In the genomic region with DNA sequence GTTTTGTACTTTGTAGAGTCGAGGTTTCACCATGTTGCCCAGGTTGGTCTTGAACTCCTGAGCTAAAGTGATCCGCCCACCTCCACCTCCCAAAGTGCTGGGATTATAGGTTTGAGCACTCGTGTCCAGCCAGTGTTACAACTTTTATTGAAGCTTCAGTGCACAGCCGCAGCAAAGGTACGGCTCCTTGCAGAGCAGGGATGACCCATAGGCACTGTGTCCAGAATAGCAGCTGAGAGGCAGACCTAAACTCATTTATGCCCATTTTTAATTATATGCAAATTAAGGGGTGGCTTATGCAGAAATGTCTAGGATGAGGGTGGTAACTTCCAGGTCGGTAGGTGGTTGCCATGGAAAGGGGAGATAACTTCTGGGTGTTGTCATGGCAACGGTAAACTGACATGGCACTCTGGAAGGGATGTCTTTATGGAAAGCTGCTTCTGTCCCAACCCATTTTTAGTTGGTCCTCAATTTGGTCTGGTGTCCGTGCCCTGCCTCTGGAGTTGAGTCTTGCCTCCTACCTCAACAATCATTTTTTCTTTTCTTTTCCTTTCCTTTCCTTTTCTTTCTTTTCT, we compare ENCODE assay signal across 20 cellular contexts. TPM values are rescaled to one million over a fixed set of nuclear protein-coding genes. Genes with fewer than 3 reads are reported as not detected.
DNase-seq lines count a peak whose midpoint lies in the region; ATAC-seq and TF ChIP-seq lines count a peak whose summit lies in the region.
"Had no signal": no experiment of that assay in that cellular context is flagged by ENCODE, and none has a peak within 500 bp of the region (broad histone marks: within the 10 kb centered on the region; RNA-seq: fewer than 3 reads in every experiment).

No MANE protein-coding gene starts in this region.

- no peak for TF ChIP-seq CTCF in choroid plexus epithelial cell (conservative IDR thresholded peaks at IDR 0.05; ENCODE audit: low read depth, low read length)
- no peak for TF ChIP-seq CTCF in omental fat pad (IDR thresholded peaks at IDR 0.05)
- no peak for TF ChIP-seq CTCF in dorsolateral prefrontal cortex (IDR thresholded peaks at IDR 0.05 in 54 of 56, conservative IDR thresholded peaks at IDR 0.05 in 2 of 56; ENCODE audit: low read depth in 1 of 56, partially characterized antibody in 56 of 56)

- ATAC-seq in omental fat pad (ENCODE audit: low FRiP score), result no peak
- ATAC-seq in left ventricle myocardium superior, result no peak
- ATAC-seq: effector memory CD8-positive, alpha-beta T cell; heart right ventricle; natural killer cell treated with Interleukin-12 subunit alpha and Interleukin-12 subunit beta and Interleukin-15 and Interleukin-18, amount 100 ng/mL, for 72 hours; psoas muscle had no signal

- H3K27me3 ChIP-seq in dorsolateral prefrontal cortex, result no peaks in the 10 kb centered on the region
- H3K27me3 ChIP-seq: SJSA1 had no signal

- no peak overlapping the region for H3K4me3 ChIP-seq in choroid plexus epithelial cell (ENCODE audit: low read depth, low read length)
- H3K4me3 ChIP-seq in dorsolateral prefrontal cortex, result no peak overlapping the region
- H3K4me3 ChIP-seq: heart right ventricle, psoas muscle, SJSA1, smooth muscle cell, thoracic aorta had no signal

- H3K27ac ChIP-seq in dorsolateral prefrontal cortex, result no peak overlapping the region
- H3K27ac ChIP-seq: heart right ventricle, psoas muscle, SJSA1, thoracic aorta had no signal

- peak; percentile 61 for DNase-seq in DMS 273 (lab: John Stamatoyannopoulos, UW; ENCODE audit: unreplicated experiment)
- peak; percentile 63 for DNase-seq in M059J (ENCODE audit: low read depth)
- DNase-seq in choroid plexus epithelial cell (ENCODE audit: low read depth), result peak; percentile 22
- no peak for DNase-seq in omental fat pad (ENCODE audit: low spot score)
- no peak for DNase-seq in left ventricle myocardium superior
- no peak for DNase-seq in dorsolateral prefrontal cortex
- DNase-seq: amniotic stem cell; Calu3; effector memory CD8-positive, alpha-beta T cell; GDM1; heart right ventricle; mesenchymal stem cell; NCI-H187 treated with DMSO at 0.1 percent for 48 hours; psoas muscle; T-helper 9 cell had no signal

- intact Hi-C loops in left ventricle myocardium superior (cut with micrococcal nuclease) (no loop called here), dorsolateral prefrontal cortex (cut with DNase I) (no loop called here)

RNA-seq across cellular contexts. Expression of a gene that starts 22.7 kb away (rescaled TPM):
- total RNA-seq in M059J (2014; rRNA removed; shearing (Covaris generic)), result 0.02 TPM in 1 of 2 replicates, not detected in the other
- total RNA-seq in omental fat pad (1 to 10 TPM in 3 of 4 donors, under 1 TPM in 1; 0.63 to 3.6 (median 2.1) TPM), left ventricle myocardium superior (0.32 TPM), dorsolateral prefrontal cortex (10 to 100 TPM; 19.9 to 89.5 (median 61.4) TPM)
- total RNA-seq: natural killer cell treated with Interleukin-12 subunit alpha and Interleukin-12 subunit beta and Interleukin-15 and Interleukin-18, amount 100 ng/mL, for 72 hours had no signal

RNA-seq across cellular contexts. Expression of a gene that starts 27.4 kb away (rescaled TPM):
- total RNA-seq in M059J (2014; rRNA removed; shearing (Covaris generic)), result 28.1 and 43.6 TPM in 2 replicates
- 10 to 100 TPM; 15.6 to 36.4 (median 21.4) TPM for total RNA-seq in omental fat pad
- total RNA-seq in left ventricle myocardium superior, result 51.1 TPM
- 100 to 1,000 TPM; 142 to 595 (median 270) TPM for total RNA-seq in dorsolateral prefrontal cortex

RNA-seq across cellular contexts. Expression of a gene that starts 32.6 kb away (rescaled TPM):
- 10.9 and 24.0 TPM in 2 replicates for total RNA-seq in M059J (2014; rRNA removed; shearing (Covaris generic))
- total RNA-seq in omental fat pad (10 to 100 TPM; 10.6 to 45.0 (median 21.3) TPM), left ventricle myocardium superior (24.7 TPM), dorsolateral prefrontal cortex (100 to 1,000 TPM in 1 of 120 experiments, 10 to 100 TPM in 119; 26.9 to 118 (median 44.7) TPM)

RNA-seq across cellular contexts. Expression of a gene that starts 42.4 kb away (rescaled TPM):
- total RNA-seq in M059J (2014; rRNA removed; shearing (Covaris generic)), result 2.4 TPM in 1 of 2 replicates, not detected in the other
- total RNA-seq in omental fat pad (1 to 10 TPM in 1 of 4 donors, under 1 TPM in 1, not detected in 2; 0.84 to 1.3 TPM), left ventricle myocardium superior (0.32 TPM), dorsolateral prefrontal cortex (10 to 100 TPM in 34 of 120 experiments, 1 to 10 TPM in 85, not detected in 1; 1.4 to 43.4 (median 7.0) TPM)
- total RNA-seq: kidney epithelial cell, psoas muscle, smooth muscle cell, thoracic aorta had no signal

Comparison
In these comparisons a context has a peak if more than half of its experiments do, and no peak if none do; other contexts are left out.
1. DNase-seq: peak in DMS 273 (single experiment), M059J (single experiment) and choroid plexus epithelial cell (single experiment); none in omental fat pad (single experiment), left ventricle myocardium superior (single experiment) and dorsolateral prefrontal cortex (0 of 10).
2. RNA of a gene that starts 22.7 kb away (total RNA-seq): 19.9 to 89.5 TPM in dorsolateral prefrontal cortex; 0.63 to 3.6 TPM in omental fat pad, 0.32 TPM in left ventricle myocardium superior (single experiment) and 0.02 TPM in M059J; every median in the first group is over 4 times any median in the second.